Comparison of ENCODE assay signal across 20 cellular contexts in genomic region chr10:100661546-100661945, GRCh38.
"Had no signal": no experiment of that assay in that cellular context is flagged by ENCODE, and none has a peak within 500 bp of the region (broad histone marks: within the 10 kb centered on the region; RNA-seq: fewer than 3 reads in every experiment).

No MANE protein-coding gene starts in this region.

- H3K27ac ChIP-seq: SJSA1, SK-N-MC had no signal

- H3K4me3 ChIP-seq: MG63, SJSA1, SK-N-MC had no signal

- H3K9me3 ChIP-seq: MG63, SJSA1 had no signal

- H3K4me1 ChIP-seq: SJSA1 had no signal

- DNase-seq: IMR-90, Karpas-422, KG1, MG63, NCI-H1092, NCI-H1105 treated with DMSO at 0.1 percent for 48 hours, NCI-H1417 treated with DMSO at 0.1 percent for 48 hours, NCI-H146, NCI-H1694 treated with DMSO at 0.1 percent for 48 hours, NCI-H1930, NCI-H2081, NCI-H2107, NCI-H524 treated with DMSO at 0.1 percent for 48 hours, NCI-H774, Right ventricle myocardium superior, RPMI8226, SIG-M5 had no signal

- ATAC-seq: HepG2 had no signal

- H3K36me3 ChIP-seq: MG63, SJSA1 had no signal
